8 cellular contexts compared by ENCODE assay signal in genomic region chr10:17348111-17349008, GRCh38.
A peak's percentile ranks its signal among the peaks of the same experiment; 100 is the strongest.
DNase-seq lines count a peak whose midpoint lies in the region; ATAC-seq and TF ChIP-seq lines count a peak whose summit lies in the region.

No MANE protein-coding gene starts in this region.

- H3K36me3 ChIP-seq in GM23338 (ENCODE audit: insufficient read depth), result no peaks in the 10 kb centered on the region
- H3K36me3 ChIP-seq in SK-N-SH (replicated peaks in 1 of 2; ENCODE audit: control insufficient read depth in 1 of 2, insufficient read depth in 2 of 2, low read length in 1 of 2), result no peaks in the 10 kb centered on the region

- whole genome bisulfite sequencing in SK-N-SH (ENCODE audit: low lambda C conversion rate), result 16% methylated on average over 20 of the region's 20 CpGs

- H4K20me1 ChIP-seq in GM23338 (replicated peaks; ENCODE audit: insufficient read depth) (no peaks in the 10 kb centered on the region), SK-N-SH (ENCODE audit: insufficient read depth) (no peaks in the 10 kb centered on the region)

- H3K9me3 ChIP-seq in SK-N-SH, result no peaks in the 10 kb centered on the region

- H3K79me2 ChIP-seq in GM23338 (replicated peaks; ENCODE audit: insufficient read depth), result no peaks in the 10 kb centered on the region
- no peaks in the 10 kb centered on the region for H3K79me2 ChIP-seq in SK-N-SH (ENCODE audit: insufficient read depth)

- H3K4me2 ChIP-seq in GM23338, result no peak overlapping the region
- H3K4me2 ChIP-seq in SK-N-SH, result peak overlapping the region; percentile 64

- TF ChIP-seq CTCF in GM23338 (conservative IDR thresholded peaks at IDR 0.05; ENCODE audit: low read depth in 2 of 2) (no peak), SK-N-SH (IDR thresholded peaks at IDR 0.05) (no peak), foreskin keratinocyte (conservative IDR thresholded peaks at IDR 0.05) (no peak)

- POLR2A ChIA-PET in SK-N-SH (lab: Yijun Ruan, JAX), result no interaction called here

- H3K27ac Mint-ChIP-seq in GM23338, result no peak overlapping the region

- H3K9ac ChIP-seq in SK-N-SH, result peak overlapping the region; percentile 31; the same call in 1 of the 2 replicates

- peak; percentile 43 for DNase-seq in GM23338 (ENCODE audit: low spot score)
- peak; percentile 61 for DNase-seq in SK-N-SH
- peak; percentile 94 to 98 for DNase-seq in foreskin keratinocyte
- peak; percentile 78 for DNase-seq in sciatic nerve (ENCODE audit: low spot score)
- DNase-seq in NCI-H1092 treated with DMSO at 0.1 percent for 48 hours (lab: John Stamatoyannopoulos, UW), result no peak
- DNase-seq in activated CD8-positive, alpha-beta memory T cell treated with anti-CD3 and anti-CD28 coated beads for 24 hours, result no peak
- no peak for DNase-seq in RPMI8226
- no peak for DNase-seq in NCI-H774 (lab: John Stamatoyannopoulos, UW)

- no peak overlapping the region for H3K4me3 Mint-ChIP-seq in GM23338

- ATAC-seq in GM23338, result peak; percentile 62
- ATAC-seq in foreskin keratinocyte, result peak; percentile 96
- peak; percentile 95 for ATAC-seq in sciatic nerve

- no peaks in the 10 kb centered on the region for H3K27me3 ChIP-seq in GM23338 (ENCODE audit: insufficient read depth)
- H3K27me3 ChIP-seq in SK-N-SH (ENCODE audit: insufficient read depth), result no peaks in the 10 kb centered on the region
- H3K27me3 ChIP-seq in foreskin keratinocyte, result no peaks in the 10 kb centered on the region

- H3K4me3 ChIP-seq in GM23338 (no peak overlapping the region), SK-N-SH (ENCODE audit: low read depth in 2 of 2, low read length in 1 of 2) (peak overlapping the region; percentile 24 to 36; a peak in 3 of 4 replicates)

- no peaks in the 10 kb centered on the region; the same call in 2 of the 3 replicates for H3K9me3 Mint-ChIP-seq in GM23338

- H2AFZ ChIP-seq in GM23338, result no peak overlapping the region
- H2AFZ ChIP-seq in SK-N-SH (ENCODE audit: low read depth), result peak overlapping the region; percentile 77

- H3K4me1 ChIP-seq in GM23338 (ENCODE audit: insufficient read depth) (no peaks in the 10 kb centered on the region), SK-N-SH (ENCODE audit: control insufficient read depth in 1 of 2, insufficient read depth in 2 of 2, low read depth in 1 of 2, low read length in 1 of 2) (peaks cover 10 to 16% of the 10 kb centered on the region in 2 experiments; a peak in 3 of 4 replicates), foreskin keratinocyte (peaks cover 31% of the 10 kb centered on the region)

- H3K9me2 ChIP-seq in GM23338 (ENCODE audit: insufficient read depth) (no peaks in the 10 kb centered on the region; the same call in 1 of the 2 replicates), SK-N-SH (no peaks in the 10 kb centered on the region)

- 0 out of 2 replicates have a peak, but pooled peaks have one; percentile 7 for TF ChIP-seq RAD21 in SK-N-SH (IDR thresholded peaks at IDR 0.05; ENCODE audit: low read length)

- no peak overlapping the region for H3K27ac ChIP-seq in GM23338 (ENCODE audit: low read depth)
- peak overlapping the region; percentile 70 to 88 for H3K27ac ChIP-seq in SK-N-SH (ENCODE audit: low read depth in 2 of 2, low read length in 1 of 2)
- peak overlapping the region; percentile 22 for H3K27ac ChIP-seq in foreskin keratinocyte

- intact Hi-C loops in sciatic nerve (cut with DNase I), result no loop called here

- H3K36me3 Mint-ChIP-seq in GM23338 (ENCODE audit: low read depth), result no peaks in the 10 kb centered on the region

- H3K4me1 Mint-ChIP-seq in GM23338, result no peaks in the 10 kb centered on the region; the same call in 2 of the 3 replicates

- H3F3A ChIP-seq in GM23338 (replicated peaks; ENCODE audit: low read depth) (no peaks in the 10 kb centered on the region), SK-N-SH (replicated peaks; ENCODE audit: insufficient read depth) (peaks cover 9% of the 10 kb centered on the region)

- H3K27me3 Mint-ChIP-seq in GM23338 (ENCODE audit: insufficient read depth, low read depth, poor library complexity), result peaks cover 5% of the 10 kb centered on the region

- peak in 1 of 2 experiments; percentile 47; a peak in 1 of 4 replicates for TF ChIP-seq EP300 in SK-N-SH (IDR thresholded peaks at IDR 0.05; ENCODE audit: borderline replicate concordance in 1 of 2, low read depth in 1 of 2, low read length in 1 of 2)

- CTCF ChIA-PET in SK-N-SH (lab: Yijun Ruan, JAX), result interaction anchor here (1.5 kb wide), 1 partner anchor 28 kb away, joined by 3 read pairs; no protein-coding TSS in a partner anchor

TF ChIP-seq in GM23338, 12 proteins besides CTCF, POLR2A, EP300 and RAD21 (continues in another document):
- TF ChIP-seq ZNF331 (CRISPR knock-in tag; IDR thresholded peaks at IDR 0.05; ENCODE audit: low read depth), result no peak
- TF ChIP-seq CREB1 (CRISPR knock-in tag; IDR thresholded peaks at IDR 0.05; ENCODE audit: low read depth), result no peak
- TF ChIP-seq EZH2phosphoT487 (IDR thresholded peaks at IDR 0.05; ENCODE audit: unreplicated experiment), result no peak
- TF ChIP-seq ETS1 (IDR thresholded peaks at IDR 0.05), result no peak
- no peak for TF ChIP-seq EZH2 (IDR thresholded peaks at IDR 0.05; ENCODE audit: low read depth, unreplicated experiment)

TF ChIP-seq in SK-N-SH, 30 proteins besides CTCF, POLR2A, EP300 and RAD21 (continues in another document):
- TF ChIP-seq MEF2A (IDR thresholded peaks at IDR 0.05; ENCODE audit: borderline replicate concordance, low read depth), result no peak
- no peak for TF ChIP-seq FOXM1 (IDR thresholded peaks at IDR 0.05; ENCODE audit: low read depth)
- TF ChIP-seq FOSL2 (IDR thresholded peaks at IDR 0.05; ENCODE audit: borderline replicate concordance, low read depth), result peak; percentile 24; the same call in 1 of the 2 replicates
- peak; percentile 68 for TF ChIP-seq RCOR1 (IDR thresholded peaks at IDR 0.05; ENCODE audit: low read length)
- TF ChIP-seq IRF3 (IDR thresholded peaks at IDR 0.05; ENCODE audit: low read depth, low read length), result no peak
- TF ChIP-seq USF2 (IDR thresholded peaks at IDR 0.05; ENCODE audit: borderline replicate concordance, low read depth, low read length), result no peak
- TF ChIP-seq EZH2phosphoT487 (IDR thresholded peaks at IDR 0.05; ENCODE audit: borderline replicate concordance, low read depth), result no peak
- peak; percentile 33 for TF ChIP-seq PBX3 (IDR thresholded peaks at IDR 0.05)
- peak; percentile 92 for TF ChIP-seq NFIC (IDR thresholded peaks at IDR 0.05; ENCODE audit: borderline replicate concordance)
- peak; percentile 40; the same call in 1 of the 2 replicates for TF ChIP-seq POLR2AphosphoS5 (IDR thresholded peaks at IDR 0.05; ENCODE audit: low read depth, low read length)
- peak; percentile 44; the same call in 1 of the 2 replicates for TF ChIP-seq GATA2 (CRISPR knock-in tag; IDR thresholded peaks at IDR 0.05)
- TF ChIP-seq GABPA (IDR thresholded peaks at IDR 0.05; ENCODE audit: low read depth), result no peak
- TF ChIP-seq MXI1 (IDR thresholded peaks at IDR 0.05; ENCODE audit: low read depth, low read length), result no peak; the same call in 1 of the 2 replicates
- no peak for TF ChIP-seq NRF1 (IDR thresholded peaks at IDR 0.05; ENCODE audit: low read depth, low read length)
- TF ChIP-seq TEAD4 (IDR thresholded peaks at IDR 0.05; ENCODE audit: borderline replicate concordance, insufficient read depth), result peak; percentile 45; the same call in 1 of the 2 replicates
- no peak for TF ChIP-seq TAF1 (IDR thresholded peaks at IDR 0.05; ENCODE audit: borderline replicate concordance, low read depth, low read length)
- TF ChIP-seq SMC3 (IDR thresholded peaks at IDR 0.05; ENCODE audit: low read depth, low read length), result no peak
- TF ChIP-seq USF1 (IDR thresholded peaks at IDR 0.05; ENCODE audit: borderline replicate concordance, low read depth), result peak; percentile 86; the same call in 1 of the 2 replicates
- peak; percentile 85; the same call in 1 of the 2 replicates for TF ChIP-seq MAX (IDR thresholded peaks at IDR 0.05; ENCODE audit: low read depth)

Comparison
In these comparisons a context has a peak if more than half of its experiments do, and no peak if none do; other contexts are left out.
1. DNase-seq: peak in GM23338 (single experiment), SK-N-SH (single experiment), foreskin keratinocyte (2 of 2) and sciatic nerve (single experiment); none in NCI-H1092 treated with DMSO at 0.1 percent for 48 hours (single experiment), activated CD8-positive, alpha-beta memory T cell treated with anti-CD3 and anti-CD28 coated beads for 24 hours (single experiment), RPMI8226 (single experiment) and NCI-H774 (single experiment).
2. Peak in every context shown above with its lines, with median percentiles within 50 percentile points of each other: ATAC-seq.